Comparison of ENCODE assay signal across 17 cellular contexts in the genomic region with DNA sequence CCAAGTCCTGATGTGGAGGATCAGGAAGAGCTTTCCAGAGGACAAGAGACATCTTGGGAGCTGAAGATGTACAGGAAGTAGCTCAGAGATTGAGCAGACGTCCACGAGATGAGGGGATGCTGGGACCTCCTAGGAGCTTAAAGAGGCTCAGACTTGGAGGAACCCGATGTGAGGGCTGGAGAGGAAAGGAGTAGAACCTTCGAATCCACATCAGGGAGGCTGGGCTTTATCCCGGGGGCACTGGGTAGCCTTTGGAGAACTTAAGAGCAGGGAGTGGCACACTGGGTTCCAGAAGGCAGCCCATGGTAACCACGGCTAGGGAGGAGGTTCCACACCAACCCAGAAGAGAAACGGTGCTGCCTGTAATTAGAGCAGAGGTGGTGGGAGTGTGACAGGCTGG. TPM values are rescaled to one million over a fixed set of nuclear protein-coding genes. Genes with fewer than 3 reads are reported as not detected.
A peak's percentile ranks its signal among the peaks of the same experiment; 100 is the strongest.
DNase-seq lines count a peak whose midpoint lies in the region; ATAC-seq and TF ChIP-seq lines count a peak whose summit lies in the region.
"Had no signal": no experiment of that assay in that cellular context is flagged by ENCODE, and none has a peak within 500 bp of the region (broad histone marks: within the 10 kb centered on the region; RNA-seq: fewer than 3 reads in every experiment).

No MANE protein-coding gene starts in this region.

- H3K36me3 Mint-ChIP-seq in activated naive CD8-positive, alpha-beta T cell: peaks cover 19% of the 10 kb centered on the region
- H3K36me3 Mint-ChIP-seq in activated naive CD8-positive, alpha-beta T cell treated with anti-CD3 and anti-CD28 coated beads for 36 hours: peaks cover 19% of the 10 kb centered on the region
- peaks cover 9% of the 10 kb centered on the region for H3K36me3 Mint-ChIP-seq in T-helper 17 cell (ENCODE audit: low read depth)
- peaks cover 24% of the 10 kb centered on the region for H3K36me3 Mint-ChIP-seq in effector memory CD8-positive, alpha-beta T cell (ENCODE audit: insufficient read depth)
- H3K36me3 Mint-ChIP-seq in stimulated activated effector memory CD8-positive, alpha-beta T cell treated with anti-CD3 and anti-CD28 coated beads, Interleukin-12 subunit alpha, Interleukin-12 subunit beta, amount 100 ng/mL, for 72 hours: peaks cover 36% of the 10 kb centered on the region

- in situ Hi-C loops in transverse colon (cut with MboI; ENCODE audit: low pct_ligation_motif_present in 1 of 4, low pct_unique_long_range_greater_than_20kb in 1 of 4, low sequenced_read_pairs in 3 of 4): no loop called here

- DNase-seq in activated naive CD8-positive, alpha-beta T cell treated with anti-CD3 and anti-CD28 coated beads for 36 hours: no peak
- no peak for DNase-seq in T-helper 17 cell
- no peak for DNase-seq in effector memory CD8-positive, alpha-beta T cell
- DNase-seq in stimulated activated effector memory CD8-positive, alpha-beta T cell treated with anti-CD3 and anti-CD28 coated beads, Interleukin-12 subunit alpha, Interleukin-12 subunit beta, amount 100 ng/mL, for 72 hours (ENCODE audit: low spot score in 2 of 2): no peak
- no peak for DNase-seq in sciatic nerve (ENCODE audit: low spot score)
- no peak for DNase-seq in transverse colon
- DNase-seq: DMS53, KG1, MG63, NCI-H1092 treated with DMSO at 0.1 percent for 48 hours, NCI-H187, NCI-H446 had no signal

- H3K36me3 ChIP-seq in transverse colon: no peaks in the 10 kb centered on the region
- H3K36me3 ChIP-seq: HAP-1, MG63 had no signal

- peak; percentile 39 for ATAC-seq in T-helper 17 cell
- ATAC-seq in effector memory CD8-positive, alpha-beta T cell (replicated peaks): peak; percentile 40
- no peak for ATAC-seq in stimulated activated effector memory CD8-positive, alpha-beta T cell treated with anti-CD3 and anti-CD28 coated beads, Interleukin-12 subunit alpha, Interleukin-12 subunit beta, amount 100 ng/mL, for 72 hours
- ATAC-seq in sciatic nerve: no peak
- ATAC-seq in GM18861 (IDR thresholded peaks at IDR 0.05; ENCODE audit: unreplicated experiment): no peak
- ATAC-seq: Panc1, Right ventricle myocardium inferior had no signal

- H3K4me3 Mint-ChIP-seq in activated naive CD8-positive, alpha-beta T cell: peak overlapping the region; percentile 51
- no peak overlapping the region for H3K4me3 Mint-ChIP-seq in activated naive CD8-positive, alpha-beta T cell treated with anti-CD3 and anti-CD28 coated beads for 36 hours
- H3K4me3 Mint-ChIP-seq in T-helper 17 cell: peak overlapping the region; percentile 87
- peak overlapping the region; percentile 51 to 56 for H3K4me3 Mint-ChIP-seq in effector memory CD8-positive, alpha-beta T cell
- H3K4me3 Mint-ChIP-seq in stimulated activated effector memory CD8-positive, alpha-beta T cell treated with anti-CD3 and anti-CD28 coated beads, Interleukin-12 subunit alpha, Interleukin-12 subunit beta, amount 100 ng/mL, for 72 hours: peak overlapping the region; percentile 42

- peak overlapping the region; percentile 77 for H3K27ac Mint-ChIP-seq in activated naive CD8-positive, alpha-beta T cell
- no peak overlapping the region for H3K27ac Mint-ChIP-seq in activated naive CD8-positive, alpha-beta T cell treated with anti-CD3 and anti-CD28 coated beads for 36 hours
- H3K27ac Mint-ChIP-seq in T-helper 17 cell: peak overlapping the region; percentile 96
- peak overlapping the region; percentile 87 to 88 for H3K27ac Mint-ChIP-seq in effector memory CD8-positive, alpha-beta T cell
- peak overlapping the region; percentile 85 for H3K27ac Mint-ChIP-seq in stimulated activated effector memory CD8-positive, alpha-beta T cell treated with anti-CD3 and anti-CD28 coated beads, Interleukin-12 subunit alpha, Interleukin-12 subunit beta, amount 100 ng/mL, for 72 hours

- no peak overlapping the region for H3K4me3 ChIP-seq in transverse colon
- H3K4me3 ChIP-seq: HAP-1, MG63 had no signal

- peaks cover 95% of the 10 kb centered on the region for H3K4me1 Mint-ChIP-seq in activated naive CD8-positive, alpha-beta T cell (ENCODE audit: low read depth)
- H3K4me1 Mint-ChIP-seq in activated naive CD8-positive, alpha-beta T cell treated with anti-CD3 and anti-CD28 coated beads for 36 hours: peaks cover 77% of the 10 kb centered on the region
- H3K4me1 Mint-ChIP-seq in T-helper 17 cell: peaks cover 69% of the 10 kb centered on the region
- peaks cover 62 to 83% of the 10 kb centered on the region in 2 donors for H3K4me1 Mint-ChIP-seq in effector memory CD8-positive, alpha-beta T cell (ENCODE audit: low read depth in 2 of 2)
- H3K4me1 Mint-ChIP-seq in stimulated activated effector memory CD8-positive, alpha-beta T cell treated with anti-CD3 and anti-CD28 coated beads, Interleukin-12 subunit alpha, Interleukin-12 subunit beta, amount 100 ng/mL, for 72 hours: peaks cover 84% of the 10 kb centered on the region

- intact Hi-C loops in sciatic nerve (cut with DNase I) (no loop called here), transverse colon (cut with DNase I; ENCODE audit: low total_unique reads) (no loop called here)

- no peaks in the 10 kb centered on the region for H3K27me3 ChIP-seq in transverse colon

- H3K9me3 ChIP-seq in T-helper 17 cell (ENCODE audit: control insufficient read depth, low read length, poor library complexity, severe bottlenecking) (no peaks in the 10 kb centered on the region), transverse colon (no peaks in the 10 kb centered on the region)
- H3K9me3 ChIP-seq: HAP-1, MG63 had no signal

- H3K9me3 Mint-ChIP-seq in activated naive CD8-positive, alpha-beta T cell (ENCODE audit: low read depth): no peaks in the 10 kb centered on the region
- H3K9me3 Mint-ChIP-seq in activated naive CD8-positive, alpha-beta T cell treated with anti-CD3 and anti-CD28 coated beads for 36 hours: no peaks in the 10 kb centered on the region
- no peaks in the 10 kb centered on the region for H3K9me3 Mint-ChIP-seq in effector memory CD8-positive, alpha-beta T cell
- H3K9me3 Mint-ChIP-seq in stimulated activated effector memory CD8-positive, alpha-beta T cell treated with anti-CD3 and anti-CD28 coated beads, Interleukin-12 subunit alpha, Interleukin-12 subunit beta, amount 100 ng/mL, for 72 hours: no peaks in the 10 kb centered on the region

- TF ChIP-seq CTCF in transverse colon (IDR thresholded peaks at IDR 0.05): no peak

- no peaks in the 10 kb centered on the region for H3K4me1 ChIP-seq in transverse colon

- 21 to 63% methylated on average over 2 to 7 of the region's 7 CpGs for WGBS in transverse colon (ENCODE audit: low coverage in 1 of 2), 2 donors

- H3K27ac ChIP-seq in transverse colon: no peak overlapping the region

- TF ChIP-seq POLR2A in transverse colon (IDR thresholded peaks at IDR 0.05): no peak

- H3K27me3 Mint-ChIP-seq in activated naive CD8-positive, alpha-beta T cell: no peaks in the 10 kb centered on the region
- no peaks in the 10 kb centered on the region for H3K27me3 Mint-ChIP-seq in activated naive CD8-positive, alpha-beta T cell treated with anti-CD3 and anti-CD28 coated beads for 36 hours
- H3K27me3 Mint-ChIP-seq in T-helper 17 cell: no peaks in the 10 kb centered on the region
- H3K27me3 Mint-ChIP-seq in effector memory CD8-positive, alpha-beta T cell: no peaks in the 10 kb centered on the region

- TF ChIP-seq EP300 in transverse colon (IDR thresholded peaks at IDR 0.05; ENCODE audit: low read depth): no peak

RNA-seq across cellular contexts. Expression of a gene that starts 10.8 kb away (rescaled TPM):
- 10 to 100 TPM; 44.9 to 45.9 TPM for total RNA-seq in activated naive CD8-positive, alpha-beta T cell treated with anti-CD3 and anti-CD28 coated beads for 36 hours
- total RNA-seq in T-helper 17 cell (10 to 100 TPM; 66.3 to 70.0 TPM), sciatic nerve (0.94 TPM), transverse colon (1 to 10 TPM in 2 of 4 donors, under 1 TPM in 2; 0.60 to 2.7 (median 1.2) TPM)

Comparison
In these comparisons a context has a peak if more than half of its experiments do, and no peak if none do; other contexts are left out.
1. ATAC-seq: peak in T-helper 17 cell (single experiment) and effector memory CD8-positive, alpha-beta T cell (single experiment); none in stimulated activated effector memory CD8-positive, alpha-beta T cell treated with anti-CD3 and anti-CD28 coated beads, Interleukin-12 subunit alpha, Interleukin-12 subunit beta, amount 100 ng/mL, for 72 hours (single experiment), sciatic nerve (single experiment) and GM18861 (single experiment).
2. RNA of a gene that starts 10.8 kb away (total RNA-seq): 66.3 to 70.0 TPM in T-helper 17 cell and 44.9 to 45.9 TPM in activated naive CD8-positive, alpha-beta T cell treated with anti-CD3 and anti-CD28 coated beads for 36 hours; 0.60 to 2.7 TPM in transverse colon and 0.94 TPM in sciatic nerve (single experiment); every median in the first group is over 10 times any median in the second.